2 cellular contexts compared by ENCODE assay signal in the genomic region with DNA sequence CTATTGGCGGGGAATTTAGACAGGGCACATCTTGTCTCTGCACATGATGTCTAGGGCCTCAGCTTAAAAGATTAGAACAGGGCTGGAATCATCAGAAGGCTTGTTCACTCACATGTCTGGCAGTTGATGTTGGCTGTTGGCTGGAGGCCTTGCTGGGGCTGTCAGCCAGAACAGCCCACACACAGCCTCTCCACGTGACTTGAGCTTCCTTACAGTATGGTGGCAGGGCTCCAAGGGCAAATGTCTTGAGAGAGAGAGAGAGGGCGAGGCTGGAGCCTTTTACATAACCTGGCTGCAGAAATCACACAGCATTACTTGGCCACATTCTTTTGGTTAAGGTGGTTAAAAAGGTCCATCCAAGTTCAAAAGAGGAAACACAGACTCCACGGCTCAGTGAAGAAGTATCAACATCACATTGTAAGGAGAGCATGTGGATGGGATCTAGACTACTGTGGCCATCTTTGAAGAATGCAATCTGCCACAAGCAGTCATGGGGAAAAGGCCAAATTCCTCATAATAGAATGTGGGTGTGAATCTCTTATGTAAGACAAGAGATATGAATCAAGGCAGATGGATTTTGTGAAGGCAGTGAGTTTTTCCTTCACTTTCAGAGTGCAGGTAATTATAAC.
TF ChIP-seq lines count a peak whose summit lies in the region.

No MANE protein-coding gene starts in this region.

TF ChIP-seq in liver, 16 proteins besides CTCF, POLR2A, EP300 and RAD21:
- TF ChIP-seq FOXA1 (IDR thresholded peaks at IDR 0.05) (no peak), SP1 (IDR thresholded peaks at IDR 0.05) (peak; percentile 21), NR2F2 (IDR thresholded peaks at IDR 0.05) (peak; percentile 76), HNF4A (conservative IDR thresholded peaks at IDR 0.05) (peak in 1 of 2 donors; percentile 5), EGR1 (IDR thresholded peaks at IDR 0.05; ENCODE audit: low read depth in 2 of 2) (no peak), TAF1 (conservative IDR thresholded peaks at IDR 0.05) (no peak), GABPA (IDR thresholded peaks at IDR 0.05 in 1 of 2, conservative IDR thresholded peaks at IDR 0.05 in 1 of 2) (no peak), RXRA (IDR thresholded peaks at IDR 0.05) (peak; percentile 25 to 34)
- TF ChIP-seq, protein P1, sequence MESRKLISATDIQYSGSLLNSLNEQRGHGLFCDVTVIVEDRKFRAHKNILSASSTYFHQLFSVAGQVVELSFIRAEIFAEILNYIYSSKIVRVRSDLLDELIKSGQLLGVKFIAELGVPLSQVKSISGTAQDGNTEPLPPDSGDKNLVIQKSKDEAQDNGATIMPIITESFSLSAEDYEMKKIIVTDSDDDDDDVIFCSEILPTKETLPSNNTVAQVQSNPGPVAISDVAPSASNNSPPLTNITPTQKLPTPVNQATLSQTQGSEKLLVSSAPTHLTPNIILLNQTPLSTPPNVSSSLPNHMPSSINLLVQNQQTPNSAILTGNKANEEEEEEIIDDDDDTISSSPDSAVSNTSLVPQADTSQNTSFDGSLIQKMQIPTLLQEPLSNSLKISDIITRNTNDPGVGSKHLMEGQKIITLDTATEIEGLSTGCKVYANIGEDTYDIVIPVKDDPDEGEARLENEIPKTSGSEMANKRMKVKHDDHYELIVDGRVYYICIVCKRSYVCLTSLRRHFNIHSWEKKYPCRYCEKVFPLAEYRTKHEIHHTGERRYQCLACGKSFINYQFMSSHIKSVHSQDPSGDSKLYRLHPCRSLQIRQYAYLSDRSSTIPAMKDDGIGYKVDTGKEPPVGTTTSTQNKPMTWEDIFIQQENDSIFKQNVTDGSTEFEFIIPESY (IDR thresholded peaks at IDR 0.05): no peak
- TF ChIP-seq, protein P2, sequence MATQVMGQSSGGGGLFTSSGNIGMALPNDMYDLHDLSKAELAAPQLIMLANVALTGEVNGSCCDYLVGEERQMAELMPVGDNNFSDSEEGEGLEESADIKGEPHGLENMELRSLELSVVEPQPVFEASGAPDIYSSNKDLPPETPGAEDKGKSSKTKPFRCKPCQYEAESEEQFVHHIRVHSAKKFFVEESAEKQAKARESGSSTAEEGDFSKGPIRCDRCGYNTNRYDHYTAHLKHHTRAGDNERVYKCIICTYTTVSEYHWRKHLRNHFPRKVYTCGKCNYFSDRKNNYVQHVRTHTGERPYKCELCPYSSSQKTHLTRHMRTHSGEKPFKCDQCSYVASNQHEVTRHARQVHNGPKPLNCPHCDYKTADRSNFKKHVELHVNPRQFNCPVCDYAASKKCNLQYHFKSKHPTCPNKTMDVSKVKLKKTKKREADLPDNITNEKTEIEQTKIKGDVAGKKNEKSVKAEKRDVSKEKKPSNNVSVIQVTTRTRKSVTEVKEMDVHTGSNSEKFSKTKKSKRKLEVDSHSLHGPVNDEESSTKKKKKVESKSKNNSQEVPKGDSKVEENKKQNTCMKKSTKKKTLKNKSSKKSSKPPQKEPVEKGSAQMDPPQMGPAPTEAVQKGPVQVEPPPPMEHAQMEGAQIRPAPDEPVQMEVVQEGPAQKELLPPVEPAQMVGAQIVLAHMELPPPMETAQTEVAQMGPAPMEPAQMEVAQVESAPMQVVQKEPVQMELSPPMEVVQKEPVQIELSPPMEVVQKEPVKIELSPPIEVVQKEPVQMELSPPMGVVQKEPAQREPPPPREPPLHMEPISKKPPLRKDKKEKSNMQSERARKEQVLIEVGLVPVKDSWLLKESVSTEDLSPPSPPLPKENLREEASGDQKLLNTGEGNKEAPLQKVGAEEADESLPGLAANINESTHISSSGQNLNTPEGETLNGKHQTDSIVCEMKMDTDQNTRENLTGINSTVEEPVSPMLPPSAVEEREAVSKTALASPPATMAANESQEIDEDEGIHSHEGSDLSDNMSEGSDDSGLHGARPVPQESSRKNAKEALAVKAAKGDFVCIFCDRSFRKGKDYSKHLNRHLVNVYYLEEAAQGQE (IDR thresholded peaks at IDR 0.05): no peak
- TF ChIP-seq, protein P3, sequence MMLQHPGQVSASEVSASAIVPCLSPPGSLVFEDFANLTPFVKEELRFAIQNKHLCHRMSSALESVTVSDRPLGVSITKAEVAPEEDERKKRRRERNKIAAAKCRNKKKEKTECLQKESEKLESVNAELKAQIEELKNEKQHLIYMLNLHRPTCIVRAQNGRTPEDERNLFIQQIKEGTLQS (IDR thresholded peaks at IDR 0.05): no peak
- TF ChIP-seq, protein P4, sequence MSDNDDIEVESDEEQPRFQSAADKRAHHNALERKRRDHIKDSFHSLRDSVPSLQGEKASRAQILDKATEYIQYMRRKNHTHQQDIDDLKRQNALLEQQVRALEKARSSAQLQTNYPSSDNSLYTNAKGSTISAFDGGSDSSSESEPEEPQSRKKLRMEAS (IDR thresholded peaks at IDR 0.05): no peak

TF ChIP-seq in HepG2, 621 proteins besides CTCF, POLR2A, EP300 and RAD21:
- TF ChIP-seq ZNF839 (CRISPR knock-in tag; IDR thresholded peaks at IDR 0.05; ENCODE audit: borderline replicate concordance) (no peak), GTF2F1 (IDR thresholded peaks at IDR 0.05; ENCODE audit: low read length) (no peak), NBN (conservative IDR thresholded peaks at IDR 0.05) (no peak)
- TF ChIP-seq, protein P5, sequence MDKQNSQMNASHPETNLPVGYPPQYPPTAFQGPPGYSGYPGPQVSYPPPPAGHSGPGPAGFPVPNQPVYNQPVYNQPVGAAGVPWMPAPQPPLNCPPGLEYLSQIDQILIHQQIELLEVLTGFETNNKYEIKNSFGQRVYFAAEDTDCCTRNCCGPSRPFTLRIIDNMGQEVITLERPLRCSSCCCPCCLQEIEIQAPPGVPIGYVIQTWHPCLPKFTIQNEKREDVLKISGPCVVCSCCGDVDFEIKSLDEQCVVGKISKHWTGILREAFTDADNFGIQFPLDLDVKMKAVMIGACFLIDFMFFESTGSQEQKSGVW (CRISPR knock-in tag; IDR thresholded peaks at IDR 0.05; ENCODE audit: borderline replicate concordance): no peak
TF ChIP-seq in HepG2: peak in this region for 0.
